Comparison of ENCODE assay signal across 13 cellular contexts in genomic region chr3:12963184-12963868, GRCh38.
DNase-seq lines count a peak whose midpoint lies in the region; ATAC-seq lines count a peak whose summit lies in the region.
"Had no signal": no experiment of that assay in that cellular context is flagged by ENCODE, and none has a peak within 500 bp of the region (broad histone marks: within the 10 kb centered on the region; RNA-seq: fewer than 3 reads in every experiment).

No MANE protein-coding gene starts in this region.

- no peaks in the 10 kb centered on the region for H3K9me3 Mint-ChIP-seq in activated CD8-positive, alpha-beta memory T cell treated with anti-CD3 and anti-CD28 coated beads, Interleukin-2, amount 10 ng/mL, durations not matched to agents 7 days and 5 days (ENCODE audit: low read depth)
- no peaks in the 10 kb centered on the region for H3K9me3 Mint-ChIP-seq in T-helper 2 cell treated with Interferon-gamma antibody and Interleukin-4, amounts not matched to agents 5 μg/mL and 100 μg/mL, for 36 hours
- H3K9me3 Mint-ChIP-seq in effector memory CD8-positive, alpha-beta T cell = no peaks in the 10 kb centered on the region
- no peaks in the 10 kb centered on the region for H3K9me3 Mint-ChIP-seq in stimulated activated effector memory CD8-positive, alpha-beta T cell treated with anti-CD3 and anti-CD28 coated beads, Interleukin-12 subunit alpha, Interleukin-12 subunit beta, amount 100 ng/mL, for 72 hours
- H3K9me3 Mint-ChIP-seq: H9, type B pancreatic cell had no signal

- H3K4me1 Mint-ChIP-seq in activated CD8-positive, alpha-beta memory T cell treated with anti-CD3 and anti-CD28 coated beads, Interleukin-2, amount 10 ng/mL, durations not matched to agents 7 days and 5 days = peaks cover 77% of the 10 kb centered on the region
- peaks cover 62% of the 10 kb centered on the region for H3K4me1 Mint-ChIP-seq in T-helper 2 cell treated with Interferon-gamma antibody and Interleukin-4, amounts not matched to agents 5 μg/mL and 100 μg/mL, for 36 hours (ENCODE audit: low read depth)
- peaks cover 76 to 78% of the 10 kb centered on the region in 2 donors for H3K4me1 Mint-ChIP-seq in effector memory CD8-positive, alpha-beta T cell (ENCODE audit: low read depth in 2 of 2)
- H3K4me1 Mint-ChIP-seq in stimulated activated effector memory CD8-positive, alpha-beta T cell treated with anti-CD3 and anti-CD28 coated beads, Interleukin-12 subunit alpha, Interleukin-12 subunit beta, amount 100 ng/mL, for 72 hours = peaks cover 92% of the 10 kb centered on the region

- peak overlapping the region; percentile 29 for H3K4me3 Mint-ChIP-seq in activated CD8-positive, alpha-beta memory T cell treated with anti-CD3 and anti-CD28 coated beads, Interleukin-2, amount 10 ng/mL, durations not matched to agents 7 days and 5 days
- peak overlapping the region; percentile 4 for H3K4me3 Mint-ChIP-seq in T-helper 2 cell treated with Interferon-gamma antibody and Interleukin-4, amounts not matched to agents 5 μg/mL and 100 μg/mL, for 36 hours
- peak overlapping the region; percentile 40 to 66 for H3K4me3 Mint-ChIP-seq in effector memory CD8-positive, alpha-beta T cell
- peak overlapping the region; percentile 55 for H3K4me3 Mint-ChIP-seq in stimulated activated effector memory CD8-positive, alpha-beta T cell treated with anti-CD3 and anti-CD28 coated beads, Interleukin-12 subunit alpha, Interleukin-12 subunit beta, amount 100 ng/mL, for 72 hours
- H3K4me3 Mint-ChIP-seq: H9 had no signal

- CTCF ChIA-PET in activated CD8-positive, alpha-beta memory T cell treated with anti-CD3 and anti-CD28 coated beads, Interleukin-2, amount 10 ng/mL, durations not matched to agents 7 days and 5 days (lab: Charles Lee) = interaction anchor here (0.6 to 3.8 kb wide), 6 partner anchors 14 to 107 kb away, joined by 3 to 16 read pairs (median 4); no protein-coding TSS in a partner anchor

- peak overlapping the region; percentile 84 for H3K27ac Mint-ChIP-seq in activated CD8-positive, alpha-beta memory T cell treated with anti-CD3 and anti-CD28 coated beads, Interleukin-2, amount 10 ng/mL, durations not matched to agents 7 days and 5 days
- peak overlapping the region; percentile 44 for H3K27ac Mint-ChIP-seq in T-helper 2 cell treated with Interferon-gamma antibody and Interleukin-4, amounts not matched to agents 5 μg/mL and 100 μg/mL, for 36 hours
- peak overlapping the region; percentile 88 to 93 for H3K27ac Mint-ChIP-seq in effector memory CD8-positive, alpha-beta T cell
- peak overlapping the region; percentile 82 for H3K27ac Mint-ChIP-seq in stimulated activated effector memory CD8-positive, alpha-beta T cell treated with anti-CD3 and anti-CD28 coated beads, Interleukin-12 subunit alpha, Interleukin-12 subunit beta, amount 100 ng/mL, for 72 hours
- H3K27ac Mint-ChIP-seq: H9, type B pancreatic cell had no signal

- peak; percentile 69 for DNase-seq in activated CD8-positive, alpha-beta memory T cell treated with anti-CD3 and anti-CD28 coated beads, Interleukin-2, amount 10 ng/mL, durations not matched to agents 7 days and 5 days
- no peak for DNase-seq in activated CD8-positive, alpha-beta memory T cell treated with anti-CD3 and anti-CD28 coated beads, Interleukin-2, amount 50 U/mL, for 4 hours
- peak; percentile 29 for DNase-seq in T-helper 2 cell treated with Interferon-gamma antibody and Interleukin-4, amounts not matched to agents 5 μg/mL and 100 μg/mL, for 36 hours (ENCODE audit: low spot score)
- no peak for DNase-seq in effector memory CD8-positive, alpha-beta T cell
- DNase-seq in stimulated activated effector memory CD8-positive, alpha-beta T cell treated with anti-CD3 and anti-CD28 coated beads, Interleukin-12 subunit alpha, Interleukin-12 subunit beta, amount 100 ng/mL, for 72 hours (ENCODE audit: low spot score in 2 of 2) = peak in 1 of 2 donors; percentile 73
- DNase-seq: H9, hippocampal formation, mesendoderm, PC-3 had no signal

- peaks cover 7% of the 10 kb centered on the region for H3K36me3 Mint-ChIP-seq in activated CD8-positive, alpha-beta memory T cell treated with anti-CD3 and anti-CD28 coated beads, Interleukin-2, amount 10 ng/mL, durations not matched to agents 7 days and 5 days
- H3K36me3 Mint-ChIP-seq in T-helper 2 cell treated with Interferon-gamma antibody and Interleukin-4, amounts not matched to agents 5 μg/mL and 100 μg/mL, for 36 hours (ENCODE audit: low read depth) = peaks cover 10% of the 10 kb centered on the region
- peaks cover 34% of the 10 kb centered on the region for H3K36me3 Mint-ChIP-seq in effector memory CD8-positive, alpha-beta T cell (ENCODE audit: insufficient read depth)
- peaks cover 42% of the 10 kb centered on the region for H3K36me3 Mint-ChIP-seq in stimulated activated effector memory CD8-positive, alpha-beta T cell treated with anti-CD3 and anti-CD28 coated beads, Interleukin-12 subunit alpha, Interleukin-12 subunit beta, amount 100 ng/mL, for 72 hours
- H3K36me3 Mint-ChIP-seq: type B pancreatic cell had no signal

- peak; percentile 40 for ATAC-seq in activated CD8-positive, alpha-beta memory T cell treated with anti-CD3 and anti-CD28 coated beads, Interleukin-2, amount 10 ng/mL, durations not matched to agents 7 days and 5 days
- peak; percentile 26 for ATAC-seq in effector memory CD8-positive, alpha-beta T cell (replicated peaks)
- ATAC-seq in stimulated activated effector memory CD8-positive, alpha-beta T cell treated with anti-CD3 and anti-CD28 coated beads, Interleukin-12 subunit alpha, Interleukin-12 subunit beta, amount 100 ng/mL, for 72 hours = peak; percentile 54
- no peak for ATAC-seq in GM19397 (IDR thresholded peaks at IDR 0.05; ENCODE audit: unreplicated experiment)
- ATAC-seq in GM18519 (IDR thresholded peaks at IDR 0.05; ENCODE audit: low FRiP score, unreplicated experiment) = no peak
- no peak for ATAC-seq in HG02938 (IDR thresholded peaks at IDR 0.05; ENCODE audit: unreplicated experiment)
- ATAC-seq: PC-3 had no signal

- no peaks in the 10 kb centered on the region for H3K27me3 Mint-ChIP-seq in activated CD8-positive, alpha-beta memory T cell treated with anti-CD3 and anti-CD28 coated beads, Interleukin-2, amount 10 ng/mL, durations not matched to agents 7 days and 5 days
- H3K27me3 Mint-ChIP-seq in T-helper 2 cell treated with Interferon-gamma antibody and Interleukin-4, amounts not matched to agents 5 μg/mL and 100 μg/mL, for 36 hours (ENCODE audit: low read depth) = no peaks in the 10 kb centered on the region
- H3K27me3 Mint-ChIP-seq in effector memory CD8-positive, alpha-beta T cell = no peaks in the 10 kb centered on the region
- H3K27me3 Mint-ChIP-seq: type B pancreatic cell had no signal

Comparison
In these comparisons a context has a peak if more than half of its experiments do, and no peak if none do; other contexts are left out.
1. DNase-seq: peak in activated CD8-positive, alpha-beta memory T cell treated with anti-CD3 and anti-CD28 coated beads, Interleukin-2, amount 10 ng/mL, durations not matched to agents 7 days and 5 days (single experiment) and T-helper 2 cell treated with Interferon-gamma antibody and Interleukin-4, amounts not matched to agents 5 μg/mL and 100 μg/mL, for 36 hours (single experiment); none in activated CD8-positive, alpha-beta memory T cell treated with anti-CD3 and anti-CD28 coated beads, Interleukin-2, amount 50 U/mL, for 4 hours (single experiment) and effector memory CD8-positive, alpha-beta T cell (0 of 3).
2. ATAC-seq: peak in activated CD8-positive, alpha-beta memory T cell treated with anti-CD3 and anti-CD28 coated beads, Interleukin-2, amount 10 ng/mL, durations not matched to agents 7 days and 5 days (single experiment), effector memory CD8-positive, alpha-beta T cell (single experiment) and stimulated activated effector memory CD8-positive, alpha-beta T cell treated with anti-CD3 and anti-CD28 coated beads, Interleukin-12 subunit alpha, Interleukin-12 subunit beta, amount 100 ng/mL, for 72 hours (single experiment); none in GM19397 (single experiment), GM18519 (single experiment) and HG02938 (single experiment).
3. H3K4me3 Mint-ChIP-seq: peak in every context shown above with its lines; median percentile 55 in stimulated activated effector memory CD8-positive, alpha-beta T cell treated with anti-CD3 and anti-CD28 coated beads, Interleukin-12 subunit alpha, Interleukin-12 subunit beta, amount 100 ng/mL, for 72 hours; 53 in effector memory CD8-positive, alpha-beta T cell; 29 in activated CD8-positive, alpha-beta memory T cell treated with anti-CD3 and anti-CD28 coated beads, Interleukin-2, amount 10 ng/mL, durations not matched to agents 7 days and 5 days; 4 in T-helper 2 cell treated with Interferon-gamma antibody and Interleukin-4, amounts not matched to agents 5 μg/mL and 100 μg/mL, for 36 hours.
4. Peak in every context shown above with its lines, with median percentiles within 50 percentile points of each other: H3K27ac Mint-ChIP-seq.